20 cellular contexts compared by ENCODE assay signal in the genomic region with DNA sequence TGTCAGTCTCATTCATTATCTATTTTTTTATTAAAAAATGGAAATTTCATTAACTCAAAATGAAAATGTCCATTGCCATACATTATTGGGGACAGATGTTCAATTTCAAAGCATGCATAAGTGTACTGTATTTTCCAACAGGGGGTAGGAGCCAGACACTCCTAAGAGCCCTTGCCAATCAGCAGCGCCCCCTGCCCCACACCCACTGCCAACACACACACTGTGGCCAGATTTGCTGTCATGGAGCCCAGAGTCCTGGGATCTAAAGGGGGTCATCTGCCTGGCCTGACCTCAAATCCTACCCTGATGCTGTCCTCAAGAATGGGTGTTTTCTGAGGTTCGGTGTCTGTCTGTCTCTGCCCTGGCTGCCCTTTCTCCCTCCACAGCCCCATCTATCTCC.
DNase-seq lines count a peak whose midpoint lies in the region; ATAC-seq and TF ChIP-seq lines count a peak whose summit lies in the region.
"Had no signal": no experiment of that assay in that cellular context is flagged by ENCODE, and none has a peak within 500 bp of the region (broad histone marks: within the 10 kb centered on the region; RNA-seq: fewer than 3 reads in every experiment).

No MANE protein-coding gene starts in this region.

- no peak overlapping the region for H3K27ac Mint-ChIP-seq in GM23338
- H3K27ac Mint-ChIP-seq: activated naive CD8-positive, alpha-beta T cell treated with anti-CD3 and anti-CD28 coated beads for 36 hours; activated T-cell treated with anti-CD3 and anti-CD28 coated beads, Interleukin-2, amount 50 U/mL, for 72 hours; mesothelial cell of epicardium had no signal

- DNase-seq in A172 (ENCODE audit: low spot score), result peak; percentile 27
- DNase-seq in GM23338 (ENCODE audit: low spot score), result peak; percentile 40
- DNase-seq in SK-N-SH, result no peak
- no peak for DNase-seq in foreskin keratinocyte
- no peak for DNase-seq in NCI-H1105 treated with DMSO at 0.1 percent for 48 hours (lab: John Stamatoyannopoulos, UW)
- DNase-seq in NCI-H446 treated with DMSO at 0.1 percent for 48 hours (lab: John Stamatoyannopoulos, UW), result no peak
- no peak for DNase-seq in left ventricle myocardium superior
- DNase-seq: activated CD8-positive, alpha-beta memory T cell treated with anti-CD3 and anti-CD28 coated beads for 24 hours; activated naive CD8-positive, alpha-beta T cell treated with anti-CD3 and anti-CD28 coated beads for 36 hours; activated T-cell treated with anti-CD3 and anti-CD28 coated beads, Interleukin-2, amount 50 U/mL, for 72 hours; body of pancreas; cortex of kidney; NCI-H526; psoas muscle; SJCRH30; small intestine; stimulated activated CD4-positive, alpha-beta T cell treated with anti-CD3 and anti-CD28 coated beads, Interleukin-4, amount 100 ng/mL, for 1 hour had no signal

- peak; percentile 31; the same call in 1 of the 2 replicates for TF ChIP-seq RAD21 in SK-N-SH (IDR thresholded peaks at IDR 0.05; ENCODE audit: low read length)

- POLR2A ChIA-PET in SK-N-SH (lab: Yijun Ruan, JAX), result no interaction called here

- H3K36me3 Mint-ChIP-seq in GM23338 (ENCODE audit: low read depth), result no peaks in the 10 kb centered on the region
- H3K36me3 Mint-ChIP-seq: activated naive CD8-positive, alpha-beta T cell treated with anti-CD3 and anti-CD28 coated beads for 36 hours; mesothelial cell of epicardium had no signal

- H3K9me3 ChIP-seq in SK-N-SH, result no peaks in the 10 kb centered on the region
- H3K9me3 ChIP-seq: body of pancreas, psoas muscle, SJCRH30 had no signal

- H4K20me1 ChIP-seq in GM23338 (replicated peaks; ENCODE audit: insufficient read depth) (no peaks in the 10 kb centered on the region), SK-N-SH (ENCODE audit: insufficient read depth) (no peaks in the 10 kb centered on the region)

- H3K4me1 ChIP-seq in GM23338 (ENCODE audit: insufficient read depth) (no peaks in the 10 kb centered on the region), SK-N-SH (ENCODE audit: control insufficient read depth in 1 of 2, insufficient read depth in 2 of 2, low read depth in 1 of 2, low read length in 1 of 2) (no peaks in the 10 kb centered on the region; a peak in 2 of 4 replicates), foreskin keratinocyte (peaks cover 4% of the 10 kb centered on the region)
- H3K4me1 ChIP-seq: body of pancreas, psoas muscle, SJCRH30 had no signal

- H3K4me1 Mint-ChIP-seq in GM23338, result peaks cover 5% of the 10 kb centered on the region

- intact Hi-C loops in left ventricle myocardium superior (cut with micrococcal nuclease), result no loop called here

- H3K4me3 ChIP-seq in GM23338, result no peak overlapping the region
- H3K4me3 ChIP-seq in SK-N-SH (ENCODE audit: low read depth in 2 of 2, low read length in 1 of 2), result no peak overlapping the region
- H3K4me3 ChIP-seq: body of pancreas, psoas muscle, SJCRH30 had no signal

- no peaks in the 10 kb centered on the region; the same call in 2 of the 3 replicates for H3K9me3 Mint-ChIP-seq in GM23338
- H3K9me3 Mint-ChIP-seq: activated naive CD8-positive, alpha-beta T cell treated with anti-CD3 and anti-CD28 coated beads for 36 hours; activated T-cell treated with anti-CD3 and anti-CD28 coated beads, Interleukin-2, amount 50 U/mL, for 72 hours; mesothelial cell of epicardium had no signal

- no peak overlapping the region for H3K4me3 Mint-ChIP-seq in GM23338
- H3K4me3 Mint-ChIP-seq: activated naive CD8-positive, alpha-beta T cell treated with anti-CD3 and anti-CD28 coated beads for 36 hours; activated T-cell treated with anti-CD3 and anti-CD28 coated beads, Interleukin-2, amount 50 U/mL, for 72 hours; mesothelial cell of epicardium; nephron had no signal

- H3K27ac ChIP-seq in GM23338 (ENCODE audit: low read depth) (no peak overlapping the region), SK-N-SH (ENCODE audit: low read depth in 2 of 2, low read length in 1 of 2) (peak overlapping the region in 1 of 2 experiments; percentile 58; a peak in 1 of 4 replicates), foreskin keratinocyte (no peak overlapping the region)
- H3K27ac ChIP-seq: body of pancreas, psoas muscle, SJCRH30 had no signal

- H2AFZ ChIP-seq in GM23338 (no peak overlapping the region), SK-N-SH (ENCODE audit: low read depth) (no peak overlapping the region)

- TF ChIP-seq CTCF in GM23338 (conservative IDR thresholded peaks at IDR 0.05; ENCODE audit: low read depth in 2 of 2) (peak; percentile 56 to 73), SK-N-SH (IDR thresholded peaks at IDR 0.05) (no peak), foreskin keratinocyte (conservative IDR thresholded peaks at IDR 0.05) (peak; percentile 23)

- H3K4me2 ChIP-seq in GM23338, result no peak overlapping the region
- no peak overlapping the region for H3K4me2 ChIP-seq in SK-N-SH

- no peaks in the 10 kb centered on the region for H3K27me3 ChIP-seq in GM23338 (ENCODE audit: insufficient read depth)
- H3K27me3 ChIP-seq in SK-N-SH (ENCODE audit: insufficient read depth), result no peaks in the 10 kb centered on the region
- H3K27me3 ChIP-seq in foreskin keratinocyte, result peaks cover 5% of the 10 kb centered on the region
- H3K27me3 ChIP-seq: body of pancreas had no signal

- H3K27me3 Mint-ChIP-seq in GM23338 (ENCODE audit: insufficient read depth, low read depth, poor library complexity), result peaks cover 6% of the 10 kb centered on the region

- H3K9me2 ChIP-seq in GM23338 (ENCODE audit: insufficient read depth), result 0 out of 2 replicates have a peak, but pooled peaks cover 3% of the 10 kb centered on the region
- H3K9me2 ChIP-seq in SK-N-SH, result no peaks in the 10 kb centered on the region

- H3K79me2 ChIP-seq in GM23338 (replicated peaks; ENCODE audit: insufficient read depth) (no peaks in the 10 kb centered on the region), SK-N-SH (ENCODE audit: insufficient read depth) (no peaks in the 10 kb centered on the region)

- H3K36me3 ChIP-seq in GM23338 (ENCODE audit: insufficient read depth) (no peaks in the 10 kb centered on the region), SK-N-SH (replicated peaks in 1 of 2; ENCODE audit: control insufficient read depth in 1 of 2, insufficient read depth in 2 of 2, low read length in 1 of 2) (no peaks in the 10 kb centered on the region)
- H3K36me3 ChIP-seq: SJCRH30 had no signal

- ATAC-seq in GM23338, result peak; percentile 89
- ATAC-seq in foreskin keratinocyte, result no peak
- no peak for ATAC-seq in left ventricle myocardium superior
- ATAC-seq in HG03342 (IDR thresholded peaks at IDR 0.05; ENCODE audit: unreplicated experiment), result no peak
- ATAC-seq: activated T-cell treated with anti-CD3 and anti-CD28 coated beads, Interleukin-2, amount 50 U/mL, for 72 hours; body of pancreas had no signal

- H3K9ac ChIP-seq in SK-N-SH, result no peak overlapping the region

- H3F3A ChIP-seq in GM23338 (replicated peaks; ENCODE audit: low read depth) (no peaks in the 10 kb centered on the region), SK-N-SH (replicated peaks; ENCODE audit: insufficient read depth) (no peaks in the 10 kb centered on the region)

- no peak for TF ChIP-seq EP300 in SK-N-SH (IDR thresholded peaks at IDR 0.05; ENCODE audit: borderline replicate concordance in 1 of 2, low read depth in 1 of 2, low read length in 1 of 2)

- 59% methylated on average over 2 of the region's 2 CpGs for WGBS in SK-N-SH (ENCODE audit: low lambda C conversion rate)

- CTCF ChIA-PET in SK-N-SH (lab: Yijun Ruan, JAX), result interaction anchor here (2.9 kb wide), 1 partner anchor 162 kb away, joined by 8 read pairs; no protein-coding TSS in a partner anchor

TF ChIP-seq in GM23338, 12 proteins besides CTCF, POLR2A, EP300 and RAD21 (continues in another document):
- TF ChIP-seq NANOG (IDR thresholded peaks at IDR 0.05; ENCODE audit: borderline replicate concordance) (no peak), POLR2AphosphoS5 (IDR thresholded peaks at IDR 0.05; ENCODE audit: low read depth) (no peak), ZNF331 (CRISPR knock-in tag; IDR thresholded peaks at IDR 0.05; ENCODE audit: low read depth) (no peak), EZH2phosphoT487 (IDR thresholded peaks at IDR 0.05; ENCODE audit: unreplicated experiment) (no peak), ZNF114 (CRISPR knock-in tag; IDR thresholded peaks at IDR 0.05) (no peak), EZH2 (IDR thresholded peaks at IDR 0.05; ENCODE audit: low read depth, unreplicated experiment) (no peak), STAT1 (IDR thresholded peaks at IDR 0.05; ENCODE audit: unreplicated experiment) (no peak), JUNB (IDR thresholded peaks at IDR 0.05; ENCODE audit: unreplicated experiment) (no peak)

TF ChIP-seq in SK-N-SH, 30 proteins besides CTCF, POLR2A, EP300 and RAD21:
- TF ChIP-seq, protein P1, sequence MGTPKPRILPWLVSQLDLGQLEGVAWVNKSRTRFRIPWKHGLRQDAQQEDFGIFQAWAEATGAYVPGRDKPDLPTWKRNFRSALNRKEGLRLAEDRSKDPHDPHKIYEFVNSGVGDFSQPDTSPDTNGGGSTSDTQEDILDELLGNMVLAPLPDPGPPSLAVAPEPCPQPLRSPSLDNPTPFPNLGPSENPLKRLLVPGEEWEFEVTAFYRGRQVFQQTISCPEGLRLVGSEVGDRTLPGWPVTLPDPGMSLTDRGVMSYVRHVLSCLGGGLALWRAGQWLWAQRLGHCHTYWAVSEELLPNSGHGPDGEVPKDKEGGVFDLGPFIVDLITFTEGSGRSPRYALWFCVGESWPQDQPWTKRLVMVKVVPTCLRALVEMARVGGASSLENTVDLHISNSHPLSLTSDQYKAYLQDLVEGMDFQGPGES (IDR thresholded peaks at IDR 0.05; ENCODE audit: low read depth, low read length), result no peak

Comparison
In these comparisons a context has a peak if more than half of its experiments do, and no peak if none do; other contexts are left out.
1. DNase-seq: peak in A172 (single experiment) and GM23338 (single experiment); none in SK-N-SH (single experiment), foreskin keratinocyte (0 of 2), NCI-H1105 treated with DMSO at 0.1 percent for 48 hours (single experiment), NCI-H446 treated with DMSO at 0.1 percent for 48 hours (single experiment) and left ventricle myocardium superior (single experiment).